ENCODE assay signal across 8 cellular contexts in genomic region chr21:42234464-42235241, GRCh38. TPM values are rescaled to one million over a fixed set of nuclear protein-coding genes. Genes with fewer than 3 reads are reported as not detected.
DNase-seq lines count a peak whose midpoint lies in the region; ATAC-seq and TF ChIP-seq lines count a peak whose summit lies in the region.

No MANE protein-coding gene starts in this region.

- H3K4me3 ChIP-seq in GM12875 (ENCODE audit: low read depth, low read length) (peak overlapping the region; percentile 42), fibroblast of villous mesenchyme (ENCODE audit: low read depth, low read length) (peak overlapping the region; percentile 45), neural cell (ENCODE audit: low read length) (peak overlapping the region; percentile 67), subcutaneous abdominal adipose tissue (ENCODE audit: low read depth in 1 of 5, low read length in 5 of 5) (peak overlapping the region in 4 of 5 donors; percentile 52 to 66 (median 61))

- peak; percentile 54 for TF ChIP-seq RAD21 in neural cell (conservative IDR thresholded peaks at IDR 0.05)

- H3K9me3 ChIP-seq in neural cell (ENCODE audit: low read length) (no peaks in the 10 kb centered on the region), subcutaneous abdominal adipose tissue (ENCODE audit: control insufficient read depth in 5 of 5, low read length in 5 of 5) (no peaks in the 10 kb centered on the region)

- H3K27me3 ChIP-seq in neural cell (ENCODE audit: insufficient read depth, low read depth, low read length) (no peaks in the 10 kb centered on the region), subcutaneous abdominal adipose tissue (ENCODE audit: control insufficient read depth in 5 of 5, insufficient read depth in 4 of 5, low read length in 5 of 5) (peaks cover 0 to 9% (median 0%) of the 10 kb centered on the region in 5 donors)

- peaks cover 28 to 87% (median 53%) of the 10 kb centered on the region in 5 donors for H3K4me1 ChIP-seq in subcutaneous abdominal adipose tissue (ENCODE audit: control insufficient read depth in 5 of 5, insufficient read depth in 5 of 5, low read length in 5 of 5)

- no peaks in the 10 kb centered on the region for H3K9me2 ChIP-seq in neural cell (ENCODE audit: insufficient read depth, low read length)

- H2AFZ ChIP-seq in neural cell (ENCODE audit: low read depth, low read length) = peak overlapping the region; percentile 27

- peak overlapping the region; percentile 53 for H3K4me2 ChIP-seq in neural cell (ENCODE audit: low read length)

- no peaks in the 10 kb centered on the region for H3K36me3 ChIP-seq in neural cell (ENCODE audit: insufficient read depth, low read length)
- no peaks in the 10 kb centered on the region for H3K36me3 ChIP-seq in subcutaneous abdominal adipose tissue (ENCODE audit: control insufficient read depth in 5 of 5, insufficient read depth in 5 of 5, low read length in 5 of 5)

- H3K27me3 Mint-ChIP-seq in activated T-helper 2 cell treated with anti-CD3 and anti-CD28 coated beads, Interferon-gamma antibody, Interleukin-2, Interleukin-4, amounts not matched to agents 10 μg/mL and 5 μg/mL and 100 μg/mL, durations not matched to agents 14 hours and 24 hours and 36 hours (ENCODE audit: low read depth) = no peaks in the 10 kb centered on the region

- DNase-seq in RKO (ENCODE audit: low spot score) = peak; percentile 63
- DNase-seq in activated T-helper 2 cell treated with anti-CD3 and anti-CD28 coated beads, Interferon-gamma antibody, Interleukin-2, Interleukin-4, amounts not matched to agents 10 μg/mL and 5 μg/mL and 100 μg/mL, durations not matched to agents 14 hours and 24 hours and 36 hours (ENCODE audit: low spot score) = peak; percentile 79
- peak; percentile 38 for DNase-seq in fibroblast of villous mesenchyme (ENCODE audit: low read depth)

- no peaks in the 10 kb centered on the region for H4K20me1 ChIP-seq in neural cell (ENCODE audit: insufficient read depth)

- peak overlapping the region; percentile 93 for H3K27ac Mint-ChIP-seq in activated T-helper 2 cell treated with anti-CD3 and anti-CD28 coated beads, Interferon-gamma antibody, Interleukin-2, Interleukin-4, amounts not matched to agents 10 μg/mL and 5 μg/mL and 100 μg/mL, durations not matched to agents 14 hours and 24 hours and 36 hours

- peaks cover 79% of the 10 kb centered on the region for H3K4me1 Mint-ChIP-seq in activated T-helper 2 cell treated with anti-CD3 and anti-CD28 coated beads, Interferon-gamma antibody, Interleukin-2, Interleukin-4, amounts not matched to agents 10 μg/mL and 5 μg/mL and 100 μg/mL, durations not matched to agents 14 hours and 24 hours and 36 hours (ENCODE audit: low read depth)

- H3K9ac ChIP-seq in neural cell (ENCODE audit: low read length) (peak overlapping the region; percentile 81), subcutaneous abdominal adipose tissue (ENCODE audit: low read length in 5 of 5) (peak overlapping the region in 3 of 5 donors; percentile 22 to 54 (median 31))

- no peaks in the 10 kb centered on the region for H3F3A ChIP-seq in neural cell (ENCODE audit: insufficient read depth, low read length, poor library complexity, severe bottlenecking)

- H3K4me3 Mint-ChIP-seq in activated T-helper 2 cell treated with anti-CD3 and anti-CD28 coated beads, Interferon-gamma antibody, Interleukin-2, Interleukin-4, amounts not matched to agents 10 μg/mL and 5 μg/mL and 100 μg/mL, durations not matched to agents 14 hours and 24 hours and 36 hours (ENCODE audit: low read depth) = peak overlapping the region; percentile 67

- H3K79me2 ChIP-seq in neural cell (replicated peaks; ENCODE audit: insufficient read depth, low read length) = peaks cover 16% of the 10 kb centered on the region

- TF ChIP-seq CTCF in GM12875 (IDR thresholded peaks at IDR 0.05; ENCODE audit: borderline replicate concordance, insufficient read depth, low read depth, low read length) (no peak), fibroblast of villous mesenchyme (IDR thresholded peaks at IDR 0.05; ENCODE audit: insufficient read depth, low read depth, low read length) (no peak), neural cell (IDR thresholded peaks at IDR 0.05; ENCODE audit: poor library complexity, severe bottlenecking) (peak; percentile 25)

- TF ChIP-seq EP300 in neural cell (conservative IDR thresholded peaks at IDR 0.05; ENCODE audit: poor library complexity, severe bottlenecking) = peak; percentile 86

- H3K27ac ChIP-seq in neural cell (ENCODE audit: low read length) = peak overlapping the region; percentile 82
- H3K27ac ChIP-seq in subcutaneous abdominal adipose tissue (ENCODE audit: low read depth, low read length) = peak overlapping the region; percentile 77

- intact Hi-C loops in activated T-helper 2 cell treated with anti-CD3 and anti-CD28 coated beads, Interferon-gamma antibody, Interleukin-2, Interleukin-4, amounts not matched to agents 10 μg/mL and 5 μg/mL and 100 μg/mL, durations not matched to agents 14 hours and 24 hours and 36 hours (cut with micrococcal nuclease) = loop anchor here (5.0 to 10.0 kb wide), 3 partner anchors 188 to 290 kb away; no protein-coding TSS in a partner anchor

- ATAC-seq in HG03521 (IDR thresholded peaks at IDR 0.05; ENCODE audit: unreplicated experiment) (peak; percentile 31), GM18858 (IDR thresholded peaks at IDR 0.05; ENCODE audit: unreplicated experiment) (no peak)

- no peaks in the 10 kb centered on the region for H3K9me3 Mint-ChIP-seq in activated T-helper 2 cell treated with anti-CD3 and anti-CD28 coated beads, Interferon-gamma antibody, Interleukin-2, Interleukin-4, amounts not matched to agents 10 μg/mL and 5 μg/mL and 100 μg/mL, durations not matched to agents 14 hours and 24 hours and 36 hours

- H3K36me3 Mint-ChIP-seq in activated T-helper 2 cell treated with anti-CD3 and anti-CD28 coated beads, Interferon-gamma antibody, Interleukin-2, Interleukin-4, amounts not matched to agents 10 μg/mL and 5 μg/mL and 100 μg/mL, durations not matched to agents 14 hours and 24 hours and 36 hours (ENCODE audit: low read depth) = peaks cover 9% of the 10 kb centered on the region

TF ChIP-seq in neural cell, 6 proteins besides CTCF, POLR2A, EP300 and RAD21:
- TF ChIP-seq SMC3 (conservative IDR thresholded peaks at IDR 0.05; ENCODE audit: poor library complexity) (peak; percentile 58), TAF1 (IDR thresholded peaks at IDR 0.05; ENCODE audit: low read depth) (no peak), REST (IDR thresholded peaks at IDR 0.05; ENCODE audit: borderline replicate concordance) (peak; percentile 33), MXI1 (conservative IDR thresholded peaks at IDR 0.05; ENCODE audit: poor library complexity, severe bottlenecking) (peak; percentile 51), POLR2AphosphoS5 (IDR thresholded peaks at IDR 0.05) (peak; percentile 51), EZH2 (IDR thresholded peaks at IDR 0.05; ENCODE audit: borderline replicate concordance, insufficient read depth, low read length, poor library complexity, severe bottlenecking) (no peak)

RNA-seq across cellular contexts. Expression of gene ABCG1, which starts 15.7 kb away (rescaled TPM):
- 5.7 and 8.0 TPM in 2 replicates for total RNA-seq in activated T-helper 2 cell treated with anti-CD3 and anti-CD28 coated beads, Interferon-gamma antibody, Interleukin-2, Interleukin-4, amounts not matched to agents 10 μg/mL and 5 μg/mL and 100 μg/mL, durations not matched to agents 14 hours and 24 hours and 36 hours
- 0.43 and 0.97 TPM in 2 replicates for total RNA-seq in fibroblast of villous mesenchyme
- polyA plus RNA-seq in neural cell = 14.2 and 17.1 TPM in 2 replicates
- 33.4 and 38.4 TPM in 2 replicates for polyA minus RNA-seq in neural cell
